Comparison of ENCODE assay signal across 26 cellular contexts in the genomic region with DNA sequence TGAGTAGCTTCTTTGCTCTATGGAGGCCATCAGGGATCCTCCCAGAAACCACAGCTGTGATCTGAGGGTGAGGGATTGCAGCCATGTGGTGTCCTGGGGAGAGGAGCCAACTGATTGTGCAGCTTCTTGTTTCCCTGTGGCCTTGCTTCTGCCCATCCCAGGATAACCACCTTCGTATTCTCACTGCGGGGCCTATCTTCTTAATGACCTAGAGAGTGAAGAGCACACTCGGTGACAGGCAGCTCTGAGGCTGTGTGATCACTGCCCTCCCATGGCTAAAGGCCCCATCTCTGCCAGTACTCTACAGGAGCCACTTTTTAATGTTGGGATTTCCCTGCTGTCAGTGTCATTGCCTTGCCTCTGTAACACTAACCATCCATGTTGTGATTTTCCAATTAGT. TPM values are rescaled to one million over a fixed set of nuclear protein-coding genes. Genes with fewer than 3 reads are reported as not detected.
"Had no signal": no experiment of that assay in that cellular context is flagged by ENCODE, and none has a peak within 500 bp of the region (broad histone marks: within the 10 kb centered on the region; RNA-seq: fewer than 3 reads in every experiment).

No MANE protein-coding gene starts in this region.

- H3K4me2 ChIP-seq: smooth muscle cell had no signal

- ATAC-seq: esophagus mucosa; gastrocnemius medialis; heart right ventricle; left lobe of liver; mucosa of descending colon; natural killer cell; right cardiac atrium; stimulated activated effector memory CD8-positive, alpha-beta T cell treated with anti-CD3 and anti-CD28 coated beads, Interleukin-12 subunit alpha, Interleukin-12 subunit beta, amount 100 ng/mL, for 72 hours had no signal

- H3K9me3 ChIP-seq: gastrocnemius medialis, heart right ventricle, mucosa of descending colon, stomach, thoracic aorta, transverse colon had no signal

- H3K9me3 Mint-ChIP-seq: natural killer cell; neural crest cell; stimulated activated effector memory CD8-positive, alpha-beta T cell treated with anti-CD3 and anti-CD28 coated beads, Interleukin-12 subunit alpha, Interleukin-12 subunit beta, amount 100 ng/mL, for 72 hours had no signal

- H3K4me1 Mint-ChIP-seq: neural crest cell had no signal

- H3K36me3 Mint-ChIP-seq: natural killer cell; stimulated activated effector memory CD8-positive, alpha-beta T cell treated with anti-CD3 and anti-CD28 coated beads, Interleukin-12 subunit alpha, Interleukin-12 subunit beta, amount 100 ng/mL, for 72 hours had no signal

- H3K4me3 Mint-ChIP-seq: natural killer cell; neural crest cell; stimulated activated effector memory CD8-positive, alpha-beta T cell treated with anti-CD3 and anti-CD28 coated beads, Interleukin-12 subunit alpha, Interleukin-12 subunit beta, amount 100 ng/mL, for 72 hours had no signal

- H3K4me3 ChIP-seq: dorsolateral prefrontal cortex, gastrocnemius medialis, heart right ventricle, mucosa of descending colon, smooth muscle cell, stomach, thoracic aorta, transverse colon had no signal

- H3K27ac Mint-ChIP-seq: natural killer cell; progenitor cell of endocrine pancreas; stimulated activated effector memory CD8-positive, alpha-beta T cell treated with anti-CD3 and anti-CD28 coated beads, Interleukin-12 subunit alpha, Interleukin-12 subunit beta, amount 100 ng/mL, for 72 hours had no signal

- FAIRE-seq: endometrium had no signal

- H3K27ac ChIP-seq: dorsolateral prefrontal cortex, gastrocnemius medialis, heart right ventricle, stomach, thoracic aorta, transverse colon had no signal

- H3K36me3 ChIP-seq: gastrocnemius medialis, heart right ventricle, stomach, thoracic aorta, transverse colon had no signal

- DNase-seq: cortex of kidney; dorsolateral prefrontal cortex; effector CD8-positive, alpha-beta T cell; gastrocnemius medialis; heart right ventricle; hypothalamus; mammary epithelial cell; mucosa of descending colon; natural killer cell; right cardiac atrium; stimulated activated CD4-positive, alpha-beta T cell treated with anti-CD3 and anti-CD28 coated beads, Interleukin-2, amount 100 ng/mL, for 48 hours; stomach; substantia nigra; transverse colon had no signal

RNA-seq across cellular contexts. Expression of gene RAET1L, which starts 5.3 kb away (rescaled TPM):
- total RNA-seq: chondrocyte, dorsolateral prefrontal cortex, fibroblast of villous mesenchyme, gastrocnemius medialis, heart right ventricle, left lobe of liver, mucosa of descending colon, natural killer cell, neural crest cell, osteocyte, progenitor cell of endocrine pancreas, right cardiac atrium, stomach, thoracic aorta, transverse colon, ureter had no signal
- polyA plus RNA-seq: right cardiac atrium had no signal
